In the genomic region with DNA sequence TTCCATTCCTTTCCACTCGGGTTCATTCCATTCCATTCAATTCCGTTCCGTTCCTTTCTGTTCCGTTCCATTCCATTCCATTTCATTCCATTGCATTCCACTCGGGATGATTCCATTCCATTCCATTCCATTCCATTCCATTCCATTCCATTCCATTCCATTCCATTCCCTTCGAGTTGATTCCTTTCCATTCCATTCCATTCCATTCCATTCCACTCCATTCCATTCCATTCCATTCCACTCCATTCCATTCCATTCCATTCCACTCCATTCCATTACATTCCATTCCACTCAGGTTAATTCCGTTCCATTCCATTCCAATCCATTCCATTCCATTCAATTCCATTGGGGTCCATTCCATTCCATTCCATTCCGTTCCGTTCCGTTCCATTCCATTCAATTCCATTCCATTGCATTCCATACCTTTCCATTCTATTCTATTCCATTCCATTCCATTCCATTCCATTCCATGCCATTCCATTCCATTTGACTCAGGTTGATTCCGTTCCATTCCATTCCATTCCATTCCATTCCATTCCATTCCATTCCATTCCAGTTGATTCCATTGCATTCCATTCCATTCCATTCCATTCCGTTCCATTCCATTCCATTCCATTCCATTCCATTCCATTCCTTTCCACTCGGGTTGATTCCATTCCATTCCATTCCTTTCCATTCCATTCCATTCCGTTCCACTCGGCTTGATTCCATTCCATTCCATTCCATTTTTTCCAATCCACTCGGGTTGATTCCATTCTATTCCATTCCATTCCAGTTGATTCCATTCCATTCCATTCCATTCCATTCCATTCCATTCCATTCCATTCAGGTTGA, we compare ENCODE assay signal across 8 cellular contexts.
DNase-seq lines count a peak whose midpoint lies in the region; ATAC-seq, FAIRE-seq and TF ChIP-seq lines count a peak whose summit lies in the region.
"Not testable (repeated sequence)": the region's sequence is repeated elsewhere in the genome, so short reads cannot be mapped to it uniquely, and the experiment has no call there.

No MANE protein-coding gene starts in this region.

- peaks cover 0 to 34% (median 4%) of the 10 kb centered on the region in 4 donors for H3K4me1 Mint-ChIP-seq in CD4-positive, CD25-positive, alpha-beta regulatory T cell

- intact Hi-C loops in HCT116 (cut with micrococcal nuclease); GM12878 (cut with micrococcal nuclease; ENCODE audit: unreplicated experiment); left ventricle myocardium superior (cut with micrococcal nuclease): not testable (repeated sequence)

- H3K27me3 Mint-ChIP-seq in CD4-positive, CD25-positive, alpha-beta regulatory T cell, result not testable (repeated sequence)

- H3K4me3 ChIP-seq in CD4-positive, CD25-positive, alpha-beta regulatory T cell (ENCODE audit: low read depth, low read length); HCT116 (replicated peaks in 1 of 2; ENCODE audit: low read depth in 1 of 2, low read length in 2 of 2); GM12878: not testable (repeated sequence)

- not testable (repeated sequence) for TF ChIP-seq CTCF in HCT116 (IDR thresholded peaks at IDR 0.05 in 2 of 3, conservative IDR thresholded peaks at IDR 0.05 in 1 of 3; ENCODE audit: borderline replicate concordance in 1 of 3, insufficient read depth in 1 of 3, low read depth in 2 of 3, low read length in 2 of 3); GM12878 (IDR thresholded peaks at IDR 0.05 in 2 of 3, conservative IDR thresholded peaks at IDR 0.05 in 1 of 3; ENCODE audit: control insufficient read depth in 2 of 3, extremely low read depth in 1 of 3, insufficient read depth in 1 of 3, low read depth in 3 of 3, low read length in 3 of 3); omental fat pad (IDR thresholded peaks at IDR 0.05)

- H3K9me2 ChIP-seq in HCT116 (ENCODE audit: insufficient read depth), result not testable (repeated sequence)

- in situ Hi-C loops in GM12878 (cut with MboI), result not testable (repeated sequence)

- H4K20me1 ChIP-seq in HCT116 (ENCODE audit: insufficient read depth); GM12878 (ENCODE audit: control insufficient read depth, insufficient read depth): not testable (repeated sequence)

- peaks cover 8 to 77% (median 50%) of the 10 kb centered on the region in 7 donors for H3K9me3 Mint-ChIP-seq in CD4-positive, CD25-positive, alpha-beta regulatory T cell

- CTCF ChIA-PET in HCT116 (lab: Charles Lee); GM12878 (lab: Yijun Ruan, JAX): not testable (repeated sequence)

- 29% methylated on average over 16 of the region's 16 CpGs for WGBS in GM12878 (ENCODE audit: insufficient coverage, insufficient replicate concordance, low lambda C conversion rate, missing lambda C conversion rate)

- not testable (repeated sequence) for DNase-seq in CD4-positive, CD25-positive, alpha-beta regulatory T cell; HCT116 (ENCODE audit: low read depth, low spot score); GM12878 (ENCODE audit: low read depth, low spot score); left ventricle myocardium superior; omental fat pad (ENCODE audit: low spot score)
- DNase-seq in M059J (ENCODE audit: low read depth), result peak; percentile 15

- not testable (repeated sequence) for H3K36me3 ChIP-seq in CD4-positive, CD25-positive, alpha-beta regulatory T cell (ENCODE audit: control insufficient read depth, insufficient read depth, low read length); HCT116 (ENCODE audit: control insufficient read depth in 1 of 2, insufficient read depth in 2 of 2, low read length in 2 of 2); GM12878 (ENCODE audit: control insufficient read depth in 2 of 2, insufficient read depth in 2 of 2, low read length in 1 of 2)

- TF ChIP-seq POLR2A in HCT116 (IDR thresholded peaks at IDR 0.05; ENCODE audit: borderline replicate concordance, extremely low read depth, insufficient read depth, insufficient read length); GM12878 (IDR thresholded peaks at IDR 0.05; ENCODE audit: low read depth, low read length): not testable (repeated sequence)

- H3K4me3 Mint-ChIP-seq in CD4-positive, CD25-positive, alpha-beta regulatory T cell, result not testable (repeated sequence)

- H3K9ac ChIP-seq in HCT116 (ENCODE audit: low read length); GM12878 (ENCODE audit: control insufficient read depth, insufficient read depth, low read length): not testable (repeated sequence)

- POLR2A ChIA-PET in HCT116 (lab: Charles Lee); GM12878 (lab: Charles Lee): not testable (repeated sequence)

- not testable (repeated sequence) for H3K27me3 ChIP-seq in CD4-positive, CD25-positive, alpha-beta regulatory T cell (ENCODE audit: control insufficient read depth, insufficient read depth, low read length); HCT116 (ENCODE audit: insufficient read depth, low read length); GM12878 (replicated peaks in 1 of 2; ENCODE audit: control insufficient read depth in 2 of 2, insufficient read depth in 2 of 2, low read length in 1 of 2)

- not testable (repeated sequence) for TF ChIP-seq EP300 in GM12878 (IDR thresholded peaks at IDR 0.05; ENCODE audit: borderline replicate concordance in 1 of 2, control insufficient read depth in 1 of 2, low read depth in 2 of 2, low read length in 2 of 2)

- H3K27ac ChIP-seq in CD4-positive, CD25-positive, alpha-beta regulatory T cell (ENCODE audit: insufficient read depth, low read length, poor library complexity, severe bottlenecking); HCT116 (ENCODE audit: low read depth, low read length); GM12878 (ENCODE audit: control insufficient read depth, insufficient read depth): not testable (repeated sequence)

- not testable (repeated sequence) for H3K79me2 ChIP-seq in HCT116 (ENCODE audit: insufficient read depth, low read length); GM12878 (ENCODE audit: control insufficient read depth, insufficient read depth, low read length)

- peak overlapping the region in 1 of 3 donors; percentile 0 for H3K27ac Mint-ChIP-seq in CD4-positive, CD25-positive, alpha-beta regulatory T cell

- H3K4me2 ChIP-seq in HCT116 (ENCODE audit: low read length); GM12878 (ENCODE audit: control insufficient read depth, insufficient read depth): not testable (repeated sequence)

- SMC1A ChIA-PET in GM12878 (lab: Charles Lee; ENCODE audit: uncharacterized antibody, unreplicated experiment), result not testable (repeated sequence)

- peaks cover 25% of the 10 kb centered on the region for H3K36me3 Mint-ChIP-seq in CD4-positive, CD25-positive, alpha-beta regulatory T cell

- RAD21 ChIA-PET in HCT116 (lab: Charles Lee; ENCODE audit: low non-redundant PET in 1 of 2, low total read pairs in 2 of 2, uncharacterized antibody in 2 of 2, unreplicated experiment in 2 of 2); GM12878 (lab: Charles Lee; ENCODE audit: unreplicated experiment): not testable (repeated sequence)

- H2AFZ ChIP-seq in HCT116 (ENCODE audit: low read depth, low read length, poor library complexity, severe bottlenecking); GM12878 (ENCODE audit: control insufficient read depth, low read depth, low read length): not testable (repeated sequence)

- TF ChIP-seq RAD21 in HCT116 (IDR thresholded peaks at IDR 0.05; ENCODE audit: low read depth); GM12878 (IDR thresholded peaks at IDR 0.05; ENCODE audit: insufficient read depth, low read depth, low read length): not testable (repeated sequence)

- not testable (repeated sequence) for H3K4me1 ChIP-seq in CD4-positive, CD25-positive, alpha-beta regulatory T cell (ENCODE audit: control insufficient read depth, insufficient read depth, low read length, poor library complexity, severe bottlenecking); HCT116 (ENCODE audit: control insufficient read depth in 1 of 2, insufficient read depth in 2 of 2, low read length in 2 of 2); GM12878 (ENCODE audit: control insufficient read depth, insufficient read depth, low read length)

- H3K9me3 ChIP-seq in CD4-positive, CD25-positive, alpha-beta regulatory T cell (ENCODE audit: control insufficient read depth in 2 of 2, low read length in 2 of 2), result peaks cover 54% of the 10 kb centered on the region in 2 experiments
- peaks cover 55 to 70% of the 10 kb centered on the region in 2 experiments for H3K9me3 ChIP-seq in HCT116 (ENCODE audit: control insufficient read depth in 1 of 2, insufficient read depth in 1 of 2, low read depth in 1 of 2, low read length in 2 of 2)
- H3K9me3 ChIP-seq in GM12878 (replicated peaks; ENCODE audit: control insufficient read depth, insufficient read depth, low read length), result not testable (repeated sequence)

- peak; percentile 43 to 50 for ATAC-seq in CD4-positive, CD25-positive, alpha-beta regulatory T cell (ENCODE audit: low read depth in 2 of 2)
- ATAC-seq in GM19372 (IDR thresholded peaks at IDR 0.05; ENCODE audit: low read depth, unreplicated experiment) (peak; percentile 47), HCT116 (peak; percentile 48), HG03097 (IDR thresholded peaks at IDR 0.05; ENCODE audit: low FRiP score, unreplicated experiment) (peak; percentile 62), GM12878 (peak; percentile 27; the same call in 2 of the 3 replicates), left ventricle myocardium superior (peak; percentile 73), omental fat pad (ENCODE audit: low FRiP score) (peak; percentile 83)

- FAIRE-seq in GM12878 (lab: Jason Lieb, UNC), result not testable (repeated sequence)

- not testable (repeated sequence) for BruUV-seq in HCT116 (replicated peaks; lab: Mats Ljungman, UMichigan); GM12878 (replicated peaks; lab: Mats Ljungman, UMichigan)

TF ChIP-seq in GM12878, 131 proteins besides CTCF, POLR2A, EP300 and RAD21:
- TF ChIP-seq ZZZ3 (IDR thresholded peaks at IDR 0.05; ENCODE audit: control insufficient read depth, insufficient read length, low read depth), result peak; percentile 9

Comparison
In these comparisons a context has a peak if more than half of its experiments do, and no peak if none do; other contexts are left out.
1. ATAC-seq: peak in every context shown above with its lines; median percentile 83 in omental fat pad; 73 in left ventricle myocardium superior; 62 in HG03097; 48 in HCT116; 47 in GM19372; 46 in CD4-positive, CD25-positive, alpha-beta regulatory T cell; 27 in GM12878.